28 cellular contexts compared by ENCODE assay signal in the genomic region with DNA sequence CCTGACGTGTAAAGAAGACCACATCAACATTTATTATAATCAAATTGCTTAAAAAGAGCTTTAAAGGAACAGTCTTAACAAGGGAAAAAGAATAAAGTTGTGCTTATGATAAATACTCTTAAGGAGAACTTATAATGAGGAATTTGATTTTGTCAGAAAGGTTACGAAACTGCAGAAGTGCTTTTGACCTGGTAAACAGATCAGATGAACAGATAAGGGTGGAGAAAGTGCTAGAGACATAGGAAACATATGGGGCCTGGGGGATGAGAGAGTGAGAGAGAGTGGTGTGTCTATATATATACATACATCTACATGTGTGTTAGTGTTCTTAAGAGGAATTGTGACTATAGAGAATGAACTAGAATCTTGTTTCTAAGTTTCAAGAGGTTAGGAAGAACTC.
"Had no signal": no experiment of that assay in that cellular context is flagged by ENCODE, and none has a peak within 500 bp of the region (broad histone marks: within the 10 kb centered on the region; RNA-seq: fewer than 3 reads in every experiment).

No MANE protein-coding gene starts in this region.

- ATAC-seq: esophagus mucosa; foreskin keratinocyte; heart right ventricle; left colon; left ventricle myocardium superior; lower lobe of right lung; natural killer cell; psoas muscle; right cardiac atrium; stimulated activated memory B cell treated with anti-CD40 and anti-IgM and Interleukin-4, amounts not matched to agents 10 μg/mL and 1 μg/mL and 100 μg/mL, for 72 hours; stimulated activated naive CD8-positive, alpha-beta T cell treated with anti-CD3 and anti-CD28 coated beads, Interleukin-15, Interleukin-2, amounts not matched to agents 100 U/mL and 50 U/mL, for 24 hours had no signal

- DNase-seq: colonic mucosa; effector CD8-positive, alpha-beta T cell; endodermal cell; foreskin keratinocyte; glutamatergic neuron; heart right ventricle; hippocampal formation; islet precursor cell; kidney glomerular epithelial cell; left colon; left ventricle myocardium superior; lower lobe of right lung; natural killer cell; occipital lobe; ovary; posterior cingulate gyrus; psoas muscle; right cardiac atrium; sigmoid colon; stimulated activated CD4-positive, alpha-beta T cell treated with anti-CD3 and anti-CD28 coated beads, Interleukin-2, amount 100 ng/mL, for 24 hours; stimulated activated CD4-positive, alpha-beta T cell treated with anti-CD3 and anti-CD28 coated beads, Interleukin-4, amount 100 ng/mL, for 4 hours; stimulated activated naive CD8-positive, alpha-beta T cell treated with anti-CD3 and anti-CD28 coated beads, Interleukin-15, Interleukin-2, amounts not matched to agents 100 U/mL and 50 U/mL, for 24 hours; substantia nigra; testis; tibial artery had no signal

- H3K36me3 ChIP-seq: colonic mucosa, heart right ventricle, lower lobe of right lung, ovary, sigmoid colon, tibial artery had no signal

- H3K4me1 ChIP-seq: colonic mucosa, foreskin keratinocyte, heart right ventricle, lower lobe of right lung, psoas muscle, sigmoid colon, testis, tibial artery had no signal

- H3K27ac ChIP-seq: colonic mucosa, epithelial cell of prostate, foreskin keratinocyte, heart right ventricle, lower lobe of right lung, ovary, psoas muscle, sigmoid colon, testis, tibial artery had no signal

- H3K27me3 ChIP-seq: colonic mucosa, foreskin keratinocyte, heart right ventricle, ovary, sigmoid colon, testis, tibial artery had no signal

- H3K4me3 ChIP-seq: colonic mucosa, heart right ventricle, lower lobe of right lung, ovary, psoas muscle, sigmoid colon, testis, tibial artery had no signal

- H3K9me3 ChIP-seq: colonic mucosa, ovary, testis had no signal
